ENCODE assay signal across 12 cellular contexts in genomic region chr12:6631549-6631961, GRCh38. TPM values are rescaled to one million over a fixed set of nuclear protein-coding genes. Genes with fewer than 3 reads are reported as not detected.
A peak's percentile ranks its signal among the peaks of the same experiment; 100 is the strongest.
DNase-seq lines count a peak whose midpoint lies in the region; ATAC-seq and TF ChIP-seq lines count a peak whose summit lies in the region.
"Had no signal": no experiment of that assay in that cellular context is flagged by ENCODE, and none has a peak within 500 bp of the region (broad histone marks: within the 10 kb centered on the region; RNA-seq: fewer than 3 reads in every experiment).

No MANE protein-coding gene starts in this region.

- H3K36me3 Mint-ChIP-seq in activated CD4-positive, alpha-beta T cell treated with anti-CD3 and anti-CD28 coated beads for 36 hours (ENCODE audit: low read depth) = no peaks in the 10 kb centered on the region
- H3K36me3 Mint-ChIP-seq in activated CD8-positive, alpha-beta T cell treated with anti-CD3 and anti-CD28 coated beads, Interleukin-2, amount 10 ng/mL, durations not matched to agents 7 days and 5 days (ENCODE audit: low read depth) = peaks cover 4% of the 10 kb centered on the region
- H3K36me3 Mint-ChIP-seq in stimulated activated naive CD8-positive, alpha-beta T cell treated with anti-CD3 and anti-CD28 coated beads, Interleukin-15, Interleukin-2, amounts not matched to agents 100 ng/mL and 50 ng/mL, for 24 hours (ENCODE audit: low read depth) = no peaks in the 10 kb centered on the region

- POLR2A ChIA-PET in activated CD4-positive, alpha-beta T cell treated with anti-CD3 and anti-CD28 coated beads for 36 hours (lab: Charles Lee) = interaction anchor here (0.6 to 1.2 kb wide), 2 partner anchors 246 to 313 kb away, joined by 3 to 4 read pairs; partner anchors contain the start of gene C12orf57
- POLR2A ChIA-PET in activated CD8-positive, alpha-beta T cell treated with anti-CD3 and anti-CD28 coated beads, Interleukin-2, amount 10 ng/mL, durations not matched to agents 7 days and 5 days (lab: Charles Lee) = interaction anchor here (0.7 to 2.5 kb wide), 16 partner anchors 10 to 327 kb away, joined by 3 to 13 read pairs (median 4); partner anchors contain the start of genes CDCA3, CHD4, COPS7A and USP5

- CTCF ChIA-PET in activated CD4-positive, alpha-beta T cell treated with anti-CD3 and anti-CD28 coated beads for 36 hours (lab: Charles Lee) = interaction anchor here (0.7 to 4.2 kb wide), 10 partner anchors 11 to 181 kb away, joined by 3 to 41 read pairs (median 4); no protein-coding TSS in a partner anchor
- CTCF ChIA-PET in activated CD8-positive, alpha-beta T cell treated with anti-CD3 and anti-CD28 coated beads, Interleukin-2, amount 10 ng/mL, durations not matched to agents 7 days and 5 days (lab: Charles Lee) = interaction anchor here (0.9 to 2.7 kb wide), 8 partner anchors 10 to 122 kb away, joined by 3 to 11 read pairs (median 4); partner anchors contain the start of gene MLF2

- WGBS in body of pancreas, 2 donors = 51 to 63% methylated on average over 2 to 3 of the region's 3 CpGs

- peaks cover 65% of the 10 kb centered on the region for H3K4me1 Mint-ChIP-seq in activated CD4-positive, alpha-beta T cell treated with anti-CD3 and anti-CD28 coated beads for 36 hours
- H3K4me1 Mint-ChIP-seq in activated CD8-positive, alpha-beta T cell treated with anti-CD3 and anti-CD28 coated beads, Interleukin-2, amount 10 ng/mL, durations not matched to agents 7 days and 5 days (ENCODE audit: low read depth) = peaks cover 72% of the 10 kb centered on the region
- H3K4me1 Mint-ChIP-seq in stimulated activated naive CD8-positive, alpha-beta T cell treated with anti-CD3 and anti-CD28 coated beads, Interleukin-15, Interleukin-2, amounts not matched to agents 100 ng/mL and 50 ng/mL, for 24 hours (ENCODE audit: low read depth) = peaks cover 84% of the 10 kb centered on the region

- no peaks in the 10 kb centered on the region for H3K27me3 Mint-ChIP-seq in activated CD4-positive, alpha-beta T cell treated with anti-CD3 and anti-CD28 coated beads for 36 hours
- no peaks in the 10 kb centered on the region for H3K27me3 Mint-ChIP-seq in activated CD8-positive, alpha-beta T cell treated with anti-CD3 and anti-CD28 coated beads, Interleukin-2, amount 10 ng/mL, durations not matched to agents 7 days and 5 days (ENCODE audit: low read depth)
- no peaks in the 10 kb centered on the region for H3K27me3 Mint-ChIP-seq in stimulated activated naive CD8-positive, alpha-beta T cell treated with anti-CD3 and anti-CD28 coated beads, Interleukin-15, Interleukin-2, amounts not matched to agents 100 ng/mL and 50 ng/mL, for 24 hours

- TF ChIP-seq POLR2A in body of pancreas (IDR thresholded peaks at IDR 0.05) = no peak

- H3K27ac Mint-ChIP-seq in activated CD4-positive, alpha-beta T cell treated with anti-CD3 and anti-CD28 coated beads for 36 hours = peak overlapping the region; percentile 99
- H3K27ac Mint-ChIP-seq in activated CD8-positive, alpha-beta T cell treated with anti-CD3 and anti-CD28 coated beads, Interleukin-2, amount 10 ng/mL, durations not matched to agents 7 days and 5 days = peak overlapping the region; percentile 96
- peak overlapping the region; percentile 97 for H3K27ac Mint-ChIP-seq in stimulated activated naive CD8-positive, alpha-beta T cell treated with anti-CD3 and anti-CD28 coated beads, Interleukin-15, Interleukin-2, amounts not matched to agents 100 ng/mL and 50 ng/mL, for 24 hours

- ATAC-seq in activated CD4-positive, alpha-beta T cell treated with anti-CD3 and anti-CD28 coated beads for 36 hours = peak; percentile 21
- peak; percentile 29 for ATAC-seq in activated CD8-positive, alpha-beta T cell treated with anti-CD3 and anti-CD28 coated beads, Interleukin-2, amount 10 ng/mL, durations not matched to agents 7 days and 5 days
- no peak for ATAC-seq in GM21381 (IDR thresholded peaks at IDR 0.05; ENCODE audit: unreplicated experiment)
- ATAC-seq in body of pancreas = no peak

- H3K9me3 Mint-ChIP-seq in activated CD4-positive, alpha-beta T cell treated with anti-CD3 and anti-CD28 coated beads for 36 hours (ENCODE audit: low read depth) = no peaks in the 10 kb centered on the region
- H3K9me3 Mint-ChIP-seq in activated CD8-positive, alpha-beta T cell treated with anti-CD3 and anti-CD28 coated beads, Interleukin-2, amount 10 ng/mL, durations not matched to agents 7 days and 5 days (ENCODE audit: insufficient read depth) = no peaks in the 10 kb centered on the region
- H3K9me3 Mint-ChIP-seq in stimulated activated naive CD8-positive, alpha-beta T cell treated with anti-CD3 and anti-CD28 coated beads, Interleukin-15, Interleukin-2, amounts not matched to agents 100 ng/mL and 50 ng/mL, for 24 hours = no peaks in the 10 kb centered on the region

- intact Hi-C loops in activated CD4-positive, alpha-beta T cell treated with anti-CD3 and anti-CD28 coated beads for 36 hours (cut with DNase I, micrococcal nuclease) = loop anchor here in 1 of 2 experiments (2.0 kb wide), 1 partner anchor 15 kb away; no protein-coding TSS in a partner anchor
- intact Hi-C loops in body of pancreas (cut with DNase I) = no loop called here

- no peaks in the 10 kb centered on the region for H3K4me1 ChIP-seq in body of pancreas

- H3K27me3 ChIP-seq in layer of hippocampus (ENCODE audit: control insufficient read depth, insufficient read depth, low read length) (no peaks in the 10 kb centered on the region), body of pancreas (no peaks in the 10 kb centered on the region)

- peak overlapping the region; percentile 71 for H3K4me3 Mint-ChIP-seq in activated CD4-positive, alpha-beta T cell treated with anti-CD3 and anti-CD28 coated beads for 36 hours
- peak overlapping the region; percentile 76 for H3K4me3 Mint-ChIP-seq in activated CD8-positive, alpha-beta T cell treated with anti-CD3 and anti-CD28 coated beads, Interleukin-2, amount 10 ng/mL, durations not matched to agents 7 days and 5 days
- peak overlapping the region; percentile 87 for H3K4me3 Mint-ChIP-seq in stimulated activated naive CD8-positive, alpha-beta T cell treated with anti-CD3 and anti-CD28 coated beads, Interleukin-15, Interleukin-2, amounts not matched to agents 100 ng/mL and 50 ng/mL, for 24 hours

- peak overlapping the region; percentile 74 for H3K27ac ChIP-seq in layer of hippocampus (ENCODE audit: low read depth, low read length)
- H3K27ac ChIP-seq in body of pancreas = no peak overlapping the region
- H3K27ac ChIP-seq: 22Rv1 had no signal

- no peaks in the 10 kb centered on the region for H3K36me3 ChIP-seq in body of pancreas (replicated peaks in 1 of 2; ENCODE audit: insufficient read depth in 1 of 2, low read depth in 2 of 2)
- H3K36me3 ChIP-seq: thoracic aorta had no signal

- peak; percentile 38 for DNase-seq in activated CD4-positive, alpha-beta T cell treated with anti-CD3 and anti-CD28 coated beads for 36 hours
- DNase-seq in activated CD4-positive, alpha-beta T cell treated with anti-CD3 and anti-CD28 coated beads for 4 hours = no peak
- peak; percentile 44 for DNase-seq in activated CD8-positive, alpha-beta T cell treated with anti-CD3 and anti-CD28 coated beads, Interleukin-2, amount 10 ng/mL, durations not matched to agents 7 days and 5 days
- DNase-seq in body of pancreas = no peak
- DNase-seq in effector CD4-positive, alpha-beta T cell = no peak
- DNase-seq: kidney, NCI-H1417 treated with DMSO at 0.1 percent for 48 hours had no signal

- no peak for TF ChIP-seq CTCF in body of pancreas (IDR thresholded peaks at IDR 0.05)

- no peaks in the 10 kb centered on the region for H3K9me3 ChIP-seq in body of pancreas
- H3K9me3 ChIP-seq: thoracic aorta had no signal

- no peak overlapping the region for H3K4me3 ChIP-seq in body of pancreas
- H3K4me3 ChIP-seq: thoracic aorta had no signal

RNA-seq across cellular contexts. Expression of gene LPAR5, which starts 4.2 kb away (rescaled TPM):
- total RNA-seq in activated CD4-positive, alpha-beta T cell treated with anti-CD3 and anti-CD28 coated beads for 36 hours = 1 to 10 TPM; 3.5 TPM
- 10 to 100 TPM; 16.5 to 16.8 TPM for total RNA-seq in activated CD8-positive, alpha-beta T cell treated with anti-CD3 and anti-CD28 coated beads, Interleukin-2, amount 10 ng/mL, durations not matched to agents 7 days and 5 days
- total RNA-seq in body of pancreas = 1 to 10 TPM in 1 of 2 donors, under 1 TPM in 1; 0.66 to 3.6 TPM

RNA-seq across cellular contexts. Expression of gene ACRBP, which starts 15.7 kb away (rescaled TPM):
- total RNA-seq in activated CD4-positive, alpha-beta T cell treated with anti-CD3 and anti-CD28 coated beads for 36 hours = 1 to 10 TPM; 1.7 to 3.3 TPM
- total RNA-seq in activated CD8-positive, alpha-beta T cell treated with anti-CD3 and anti-CD28 coated beads, Interleukin-2, amount 10 ng/mL, durations not matched to agents 7 days and 5 days = 1 to 10 TPM in 1 of 2 experiments, under 1 TPM in 1; 0.76 to 1.7 TPM
- total RNA-seq in body of pancreas = 1 to 10 TPM in 1 of 2 donors, under 1 TPM in 1; 0.78 to 5.9 TPM

RNA-seq across cellular contexts. Expression of gene CHD4, which starts 24.4 kb away (rescaled TPM):
- 100 to 1,000 TPM; 279 to 322 TPM for total RNA-seq in activated CD4-positive, alpha-beta T cell treated with anti-CD3 and anti-CD28 coated beads for 36 hours
- 100 to 1,000 TPM; 277 to 292 TPM for total RNA-seq in activated CD8-positive, alpha-beta T cell treated with anti-CD3 and anti-CD28 coated beads, Interleukin-2, amount 10 ng/mL, durations not matched to agents 7 days and 5 days
- 100 to 1,000 TPM; 114 to 122 TPM for total RNA-seq in body of pancreas

RNA-seq across cellular contexts. Expression of gene ING4, which starts 31.4 kb away (rescaled TPM):
- total RNA-seq in activated CD4-positive, alpha-beta T cell treated with anti-CD3 and anti-CD28 coated beads for 36 hours = 10 to 100 TPM; 14.9 to 17.6 TPM
- 10 to 100 TPM; 24.9 TPM for total RNA-seq in activated CD8-positive, alpha-beta T cell treated with anti-CD3 and anti-CD28 coated beads, Interleukin-2, amount 10 ng/mL, durations not matched to agents 7 days and 5 days
- total RNA-seq in body of pancreas = 10 to 100 TPM; 23.3 to 39.9 TPM

RNA-seq across cellular contexts. Expression of gene ZNF384, which starts 57.6 kb away (rescaled TPM):
- total RNA-seq in activated CD4-positive, alpha-beta T cell treated with anti-CD3 and anti-CD28 coated beads for 36 hours = 10 to 100 TPM; 61.4 to 79.0 TPM
- total RNA-seq in activated CD8-positive, alpha-beta T cell treated with anti-CD3 and anti-CD28 coated beads, Interleukin-2, amount 10 ng/mL, durations not matched to agents 7 days and 5 days = 10 to 100 TPM; 71.9 to 76.4 TPM
- total RNA-seq in body of pancreas = 10 to 100 TPM; 20.0 to 25.4 TPM

Comparison
In these comparisons a context has a peak if more than half of its experiments do, and no peak if none do; other contexts are left out.
1. DNase-seq: peak in activated CD4-positive, alpha-beta T cell treated with anti-CD3 and anti-CD28 coated beads for 36 hours (single experiment) and activated CD8-positive, alpha-beta T cell treated with anti-CD3 and anti-CD28 coated beads, Interleukin-2, amount 10 ng/mL, durations not matched to agents 7 days and 5 days (single experiment); none in activated CD4-positive, alpha-beta T cell treated with anti-CD3 and anti-CD28 coated beads for 4 hours (0 of 2), body of pancreas (0 of 4) and effector CD4-positive, alpha-beta T cell (single experiment).
2. ATAC-seq: peak in activated CD4-positive, alpha-beta T cell treated with anti-CD3 and anti-CD28 coated beads for 36 hours (single experiment) and activated CD8-positive, alpha-beta T cell treated with anti-CD3 and anti-CD28 coated beads, Interleukin-2, amount 10 ng/mL, durations not matched to agents 7 days and 5 days (single experiment); none in GM21381 (single experiment) and body of pancreas (single experiment).
3. Peak in every context shown above with its lines, with median percentiles within 50 percentile points of each other: H3K27ac Mint-ChIP-seq and H3K4me3 Mint-ChIP-seq.